ENCODE assay signal across 19 cellular contexts in the genomic region with DNA sequence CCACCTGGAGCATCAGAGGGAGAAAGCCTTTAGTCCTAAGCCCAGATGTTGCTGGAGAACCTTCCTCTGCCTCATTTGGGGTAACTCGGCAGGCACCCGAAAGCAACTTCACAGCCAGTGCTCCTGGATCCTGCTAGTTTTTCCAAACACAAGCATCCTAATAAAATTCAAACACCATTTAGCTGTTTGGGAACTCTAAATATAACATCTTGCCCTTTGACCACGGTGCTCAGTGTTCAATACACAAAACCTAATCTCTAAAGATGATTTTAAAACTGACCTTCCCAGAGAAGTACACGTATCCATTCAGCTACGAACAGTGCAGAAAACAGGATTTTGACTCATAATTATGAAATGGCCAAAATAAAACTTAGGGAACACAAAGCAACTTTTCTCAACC. TPM values are rescaled to one million over a fixed set of nuclear protein-coding genes. Genes with fewer than 3 reads are reported as not detected.
DNase-seq lines count a peak whose midpoint lies in the region; ATAC-seq and TF ChIP-seq lines count a peak whose summit lies in the region.
"Had no signal": no experiment of that assay in that cellular context is flagged by ENCODE, and none has a peak within 500 bp of the region (broad histone marks: within the 10 kb centered on the region; RNA-seq: fewer than 3 reads in every experiment).

No MANE protein-coding gene starts in this region.

- H3K4me2 ChIP-seq in smooth muscle cell: peak overlapping the region; percentile 57

- 24% methylated on average over 5 of the region's 5 CpGs for WGBS in right lobe of liver (ENCODE audit: insufficient coverage, low coverage, low lambda C conversion rate, missing lambda C conversion rate)
- WGBS in smooth muscle cell (ENCODE audit: low lambda C conversion rate): 77% methylated on average over 5 of the region's 5 CpGs

- H2AFZ ChIP-seq in smooth muscle cell (ENCODE audit: low read depth): no peak overlapping the region

- DNase-seq in NCI-H82 (lab: John Stamatoyannopoulos, UW) (peak; percentile 67), NCI-H82 treated with DMSO at 0.1 percent for 48 hours (lab: John Stamatoyannopoulos, UW; ENCODE audit: unreplicated experiment) (no peak), dorsolateral prefrontal cortex (no peak), right lobe of liver (no peak), smooth muscle cell (lab: John Stamatoyannopoulos, UW; ENCODE audit: unreplicated experiment) (no peak), upper lobe of right lung (no peak), head of caudate nucleus (no peak)
- DNase-seq: BE2C; CD4-positive, alpha-beta T cell; H9; IMR-90; Kasumi-1; NCI-H1105 treated with DMSO at 0.1 percent for 48 hours; NCI-H187; NCI-H226; NCI-H526 treated with DMSO at 0.1 percent for 48 hours; RPMI8226 had no signal

- ATAC-seq in right lobe of liver (peak; percentile 36 to 62 (median 54)), upper lobe of right lung (no peak), GM18861 (IDR thresholded peaks at IDR 0.05; ENCODE audit: unreplicated experiment) (no peak)

- H3K9me3 ChIP-seq in right lobe of liver (no peaks in the 10 kb centered on the region), smooth muscle cell (replicated peaks; ENCODE audit: low read depth) (no peaks in the 10 kb centered on the region), upper lobe of right lung (no peaks in the 10 kb centered on the region)
- H3K9me3 ChIP-seq: BE2C had no signal

- H3K27ac ChIP-seq in dorsolateral prefrontal cortex (peak overlapping the region in 44 of 59 donors; percentile 5 to 85 (median 62)), right lobe of liver (peak overlapping the region; percentile 1 to 66 (median 60)), smooth muscle cell (ENCODE audit: low read depth) (no peak overlapping the region), upper lobe of right lung (no peak overlapping the region)
- H3K27ac ChIP-seq: 22Rv1 had no signal

- peak overlapping the region in 1 of 59 donors; percentile 11 for H3K4me3 ChIP-seq in dorsolateral prefrontal cortex
- peak overlapping the region in 1 of 3 donors; percentile 3 for H3K4me3 ChIP-seq in right lobe of liver
- H3K4me3 ChIP-seq in smooth muscle cell: no peak overlapping the region
- no peak overlapping the region for H3K4me3 ChIP-seq in upper lobe of right lung

- peaks cover 0 to 14% (median 0%) of the 10 kb centered on the region in 4 donors for H3K36me3 ChIP-seq in right lobe of liver
- no peaks in the 10 kb centered on the region for H3K36me3 ChIP-seq in smooth muscle cell (ENCODE audit: low read depth)
- no peaks in the 10 kb centered on the region for H3K36me3 ChIP-seq in upper lobe of right lung

- intact Hi-C loops in dorsolateral prefrontal cortex (cut with DNase I): no loop called here
- intact Hi-C loops in right lobe of liver (cut with DNase I): no loop called here
- intact Hi-C loops in upper lobe of right lung (cut with DNase I): no loop called here
- intact Hi-C loops in head of caudate nucleus (cut with DNase I): no loop called here

- peaks cover 9% of the 10 kb centered on the region for H3F3A ChIP-seq in smooth muscle cell (ENCODE audit: low read depth)

- H4K20me1 ChIP-seq in smooth muscle cell (ENCODE audit: low read depth): no peaks in the 10 kb centered on the region

- H3K27me3 ChIP-seq in dorsolateral prefrontal cortex (peaks cover 0 to 8% (median 0%) of the 10 kb centered on the region in 45 donors), right lobe of liver (no peaks in the 10 kb centered on the region), smooth muscle cell (ENCODE audit: low read depth) (no peaks in the 10 kb centered on the region), upper lobe of right lung (peaks cover 4% of the 10 kb centered on the region)
- H3K27me3 ChIP-seq: BE2C had no signal

- H3K79me2 ChIP-seq in smooth muscle cell (ENCODE audit: low read depth): no peaks in the 10 kb centered on the region

- no peak for TF ChIP-seq POLR2A in right lobe of liver (IDR thresholded peaks at IDR 0.05)

- no peak overlapping the region for H3K9ac ChIP-seq in smooth muscle cell (ENCODE audit: low read depth)

- TF ChIP-seq CTCF in dorsolateral prefrontal cortex (IDR thresholded peaks at IDR 0.05 in 54 of 56, conservative IDR thresholded peaks at IDR 0.05 in 2 of 56; ENCODE audit: low read depth in 1 of 56, partially characterized antibody in 56 of 56): no peak
- TF ChIP-seq CTCF in right lobe of liver (IDR thresholded peaks at IDR 0.05): no peak
- TF ChIP-seq CTCF in smooth muscle cell (IDR thresholded peaks at IDR 0.05; ENCODE audit: borderline replicate concordance, insufficient read depth, poor library complexity, severe bottlenecking): no peak
- TF ChIP-seq CTCF in upper lobe of right lung (IDR thresholded peaks at IDR 0.05): no peak

- H3K4me1 ChIP-seq in right lobe of liver (peaks cover 0 to 74% (median 32%) of the 10 kb centered on the region in 4 donors), smooth muscle cell (ENCODE audit: low read depth) (peaks cover 42% of the 10 kb centered on the region), upper lobe of right lung (no peaks in the 10 kb centered on the region)

RNA-seq across cellular contexts. Expression of gene PROX1, which starts 40.3 kb away (rescaled TPM):
- total RNA-seq in dorsolateral prefrontal cortex (100 to 1,000 TPM in 1 of 120 experiments, 10 to 100 TPM in 119; 15.7 to 146 (median 33.4) TPM), right lobe of liver (100 to 1,000 TPM in 4 of 6 experiments, 10 to 100 TPM in 2; 79.6 to 186 (median 164) TPM), smooth muscle cell (1.1 and 2.9 TPM in 2 replicates), upper lobe of right lung (14.1 TPM)
- 0.24 and 1.5 TPM in 2 replicates for polyA plus RNA-seq in smooth muscle cell

Comparison
In these comparisons a context has a peak if more than half of its experiments do, and no peak if none do; other contexts are left out.
1. H3K27ac ChIP-seq: peak in dorsolateral prefrontal cortex (44 of 59) and right lobe of liver (3 of 3); none in smooth muscle cell (single experiment) and upper lobe of right lung (single experiment).
2. ATAC-seq: peak in right lobe of liver (4 of 4); none in upper lobe of right lung (single experiment) and GM18861 (single experiment).